ENCODE assay signal across 1 cellular context in the genomic region with DNA sequence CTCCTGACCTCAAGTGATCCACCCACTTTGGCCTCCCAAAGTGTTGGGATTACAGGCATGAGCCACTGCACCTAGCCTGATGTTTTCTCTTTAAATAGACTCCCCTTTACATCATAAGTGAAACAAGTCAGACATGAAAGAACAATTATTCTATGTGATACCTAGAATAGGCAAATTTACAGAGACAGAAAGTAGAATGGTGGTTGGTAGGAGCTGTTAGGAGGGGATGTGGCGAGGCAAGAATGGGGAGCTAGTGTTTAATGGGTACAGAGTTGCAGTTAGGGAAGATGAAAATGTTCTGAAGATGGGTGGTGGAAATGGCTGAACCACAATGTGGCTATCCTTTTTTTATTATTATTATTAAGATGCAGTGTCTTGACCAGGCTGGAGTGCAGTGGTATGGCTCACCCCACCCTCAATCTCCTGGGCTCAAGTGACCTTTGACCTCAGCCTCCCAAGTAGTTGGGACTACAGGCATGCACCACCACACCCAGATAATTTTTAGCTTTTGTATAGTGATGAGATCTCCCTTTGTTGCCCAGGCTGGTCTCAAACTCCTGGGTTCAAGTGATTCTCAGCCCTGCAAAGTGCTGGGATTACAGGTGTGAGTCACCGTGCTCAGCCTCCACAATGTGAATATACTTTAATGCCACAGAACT.
TF ChIP-seq lines count a peak whose summit lies in the region.

No MANE protein-coding gene starts in this region.

TF ChIP-seq in A549, 52 proteins besides CTCF, POLR2A, EP300 and RAD21:
- TF ChIP-seq TFCP2L1 (CRISPR knock-in tag; IDR thresholded peaks at IDR 0.05), result no peak
- TF ChIP-seq RARB (CRISPR knock-in tag; IDR thresholded peaks at IDR 0.05), result no peak
- TF ChIP-seq SREBF2 (IDR thresholded peaks at IDR 0.05), result no peak
- TF ChIP-seq CHD2 (IDR thresholded peaks at IDR 0.05; ENCODE audit: low read length, partially characterized antibody), result no peak
- TF ChIP-seq SMC3 (IDR thresholded peaks at IDR 0.05), result no peak
- no peak for TF ChIP-seq JUNB (IDR thresholded peaks at IDR 0.05)
- no peak for TF ChIP-seq JUN (IDR thresholded peaks at IDR 0.05)
- TF ChIP-seq, protein P1, sequence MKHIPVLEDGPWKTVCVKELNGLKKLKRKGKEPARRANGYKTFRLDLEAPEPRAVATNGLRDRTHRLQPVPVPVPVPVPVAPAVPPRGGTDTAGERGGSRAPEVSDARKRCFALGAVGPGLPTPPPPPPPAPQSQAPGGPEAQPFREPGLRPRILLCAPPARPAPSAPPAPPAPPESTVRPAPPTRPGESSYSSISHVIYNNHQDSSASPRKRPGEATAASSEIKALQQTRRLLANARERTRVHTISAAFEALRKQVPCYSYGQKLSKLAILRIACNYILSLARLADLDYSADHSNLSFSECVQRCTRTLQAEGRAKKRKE (CRISPR knock-in tag; IDR thresholded peaks at IDR 0.05; ENCODE audit: low read depth), result no peak
- no peak for TF ChIP-seq HDAC2 (IDR thresholded peaks at IDR 0.05)
